Comparison of ENCODE assay signal across 16 cellular contexts in genomic region chr20:15619341-15619740, GRCh38.
DNase-seq lines count a peak whose midpoint lies in the region; TF ChIP-seq lines count a peak whose summit lies in the region.
"Had no signal": no experiment of that assay in that cellular context is flagged by ENCODE, and none has a peak within 500 bp of the region (broad histone marks: within the 10 kb centered on the region; RNA-seq: fewer than 3 reads in every experiment).

No MANE protein-coding gene starts in this region.

- peak; percentile 53 for DNase-seq in H4 (ENCODE audit: low spot score)
- DNase-seq in MV-4-11 (lab: John Stamatoyannopoulos, UW): peak; percentile 10
- DNase-seq in mesothelial cell of epicardium (ENCODE audit: low spot score in 2 of 2, unreplicated experiment in 2 of 2): no peak
- no peak for DNase-seq in neural progenitor cell (ENCODE audit: low spot score)
- no peak for DNase-seq in NCI-H2171 treated with DMSO at 0.1 percent for 48 hours (lab: John Stamatoyannopoulos, UW)
- DNase-seq in HPDE6-E6E7 (ENCODE audit: extremely low spot score): no peak
- no peak for DNase-seq in NCI-H1417 treated with DMSO at 0.1 percent for 48 hours (lab: John Stamatoyannopoulos, UW)
- DNase-seq: C1 segment of cervical spinal cord; Calu3; CD4-positive, alpha-beta T cell; DMS 273 treated with DMSO at 0.1 percent for 48 hours; GDM1; HCEC 1CT had no signal

- H3K27me3 Mint-ChIP-seq in mesothelial cell of epicardium (ENCODE audit: low read depth) (no peaks in the 10 kb centered on the region), neural progenitor cell (ENCODE audit: insufficient read depth, low read depth) (peaks cover 2% of the 10 kb centered on the region)
- H3K27me3 Mint-ChIP-seq: CD4-positive, alpha-beta T cell had no signal

- no peak overlapping the region for H3K4me3 Mint-ChIP-seq in mesothelial cell of epicardium
- no peak overlapping the region for H3K4me3 Mint-ChIP-seq in neural progenitor cell
- H3K4me3 Mint-ChIP-seq: B cell; CD4-positive, alpha-beta T cell; IgD-negative memory B cell had no signal

- no peak overlapping the region for H2AFZ ChIP-seq in neural progenitor cell (replicated peaks)

- no peak overlapping the region for H3K4me2 ChIP-seq in neural progenitor cell

- H3K27ac ChIP-seq in neural progenitor cell: no peak overlapping the region
- H3K27ac ChIP-seq: HL-60 had no signal

- no peaks in the 10 kb centered on the region for H4K20me1 ChIP-seq in neural progenitor cell (ENCODE audit: low read depth)

- H3K27ac Mint-ChIP-seq in mesothelial cell of epicardium: peak overlapping the region; percentile 10
- H3K27ac Mint-ChIP-seq in neural progenitor cell: no peak overlapping the region
- H3K27ac Mint-ChIP-seq: B cell; CD4-positive, alpha-beta T cell had no signal

- no peaks in the 10 kb centered on the region for H3F3A ChIP-seq in neural progenitor cell (ENCODE audit: low read depth)

- no peaks in the 10 kb centered on the region for H3K27me3 ChIP-seq in neural progenitor cell

- no peaks in the 10 kb centered on the region for H3K79me2 ChIP-seq in neural progenitor cell (ENCODE audit: low read depth)

- H3K9me3 Mint-ChIP-seq in mesothelial cell of epicardium (peaks cover 4% of the 10 kb centered on the region), neural progenitor cell (peaks cover 4% of the 10 kb centered on the region)

- no peak overlapping the region for H3K4me3 ChIP-seq in neural progenitor cell

- H3K4me1 Mint-ChIP-seq in mesothelial cell of epicardium (peaks cover 8% of the 10 kb centered on the region), neural progenitor cell (peaks cover 3% of the 10 kb centered on the region)
- H3K4me1 Mint-ChIP-seq: B cell, IgD-negative memory B cell had no signal

- H3K36me3 ChIP-seq in neural progenitor cell: no peaks in the 10 kb centered on the region

- no peaks in the 10 kb centered on the region for H3K36me3 Mint-ChIP-seq in mesothelial cell of epicardium
- peaks cover 2% of the 10 kb centered on the region for H3K36me3 Mint-ChIP-seq in neural progenitor cell

- H3K4me1 ChIP-seq in neural progenitor cell: no peaks in the 10 kb centered on the region

- H3K9ac ChIP-seq in neural progenitor cell: no peak overlapping the region

- TF ChIP-seq CTCF in mesothelial cell of epicardium (IDR thresholded peaks at IDR 0.05; ENCODE audit: unreplicated experiment) (no peak), neural progenitor cell (IDR thresholded peaks at IDR 0.05) (no peak)

- H3K9me3 ChIP-seq in neural progenitor cell (ENCODE audit: low read depth): no peaks in the 10 kb centered on the region

Comparison
In these comparisons a context has a peak if more than half of its experiments do, and no peak if none do; other contexts are left out.
1. DNase-seq: peak in H4 (single experiment) and MV-4-11 (single experiment); none in mesothelial cell of epicardium (0 of 2), neural progenitor cell (single experiment), NCI-H2171 treated with DMSO at 0.1 percent for 48 hours (single experiment), HPDE6-E6E7 (single experiment) and NCI-H1417 treated with DMSO at 0.1 percent for 48 hours (single experiment).